ENCODE assay signal across 17 cellular contexts in genomic region chr10:97074256-97075145, GRCh38.
"Had no signal": no experiment of that assay in that cellular context is flagged by ENCODE, and none has a peak within 500 bp of the region (broad histone marks: within the 10 kb centered on the region; RNA-seq: fewer than 3 reads in every experiment).

No MANE protein-coding gene starts in this region.

- H3K9me3 Mint-ChIP-seq: activated naive CD4-positive, alpha-beta T cell treated with anti-CD3 and anti-CD28 coated beads, Interleukin-2, amount 50 U/mL, for 24 hours; activated T-helper 2 cell treated with anti-CD3 and anti-CD28 coated beads, Interferon-gamma antibody, Interleukin-2, Interleukin-4, amounts not matched to agents 10 μg/mL and 5 μg/mL and 100 μg/mL, durations not matched to agents 14 hours and 24 hours and 36 hours; immature natural killer cell; nephron had no signal

- ATAC-seq: body of pancreas; esophagus mucosa; left colon; stimulated activated naive CD8-positive, alpha-beta T cell treated with anti-CD3 and anti-CD28 coated beads, Interleukin-15, Interleukin-2, amounts not matched to agents 100 U/mL and 50 U/mL, for 24 hours; upper lobe of right lung had no signal

- H3K27ac ChIP-seq: body of pancreas, upper lobe of right lung had no signal

- H3K27me3 ChIP-seq: body of pancreas had no signal

- H3K4me1 ChIP-seq: body of pancreas, upper lobe of right lung had no signal

- FAIRE-seq: TTC549 had no signal

- H3K4me3 ChIP-seq: body of pancreas, upper lobe of right lung had no signal

- H3K4me3 Mint-ChIP-seq: activated naive CD4-positive, alpha-beta T cell treated with anti-CD3 and anti-CD28 coated beads, Interleukin-2, amount 50 U/mL, for 24 hours; dendritic cell treated with granulocyte-macrophage colony-stimulating factor and Interleukin-4, amounts not matched to agents 40 ng/mL and 50 ng/mL, for 4 days; immature natural killer cell; nephron had no signal

- H3K36me3 ChIP-seq: upper lobe of right lung had no signal

- H3K9me3 ChIP-seq: body of pancreas, upper lobe of right lung had no signal

- H3K36me3 Mint-ChIP-seq: activated naive CD4-positive, alpha-beta T cell treated with anti-CD3 and anti-CD28 coated beads, Interleukin-2, amount 50 U/mL, for 24 hours; immature natural killer cell had no signal

- H3K27ac Mint-ChIP-seq: activated naive CD4-positive, alpha-beta T cell treated with anti-CD3 and anti-CD28 coated beads, Interleukin-2, amount 50 U/mL, for 24 hours; activated T-helper 2 cell treated with anti-CD3 and anti-CD28 coated beads, Interferon-gamma antibody, Interleukin-2, Interleukin-4, amounts not matched to agents 10 μg/mL and 5 μg/mL and 100 μg/mL, durations not matched to agents 14 hours and 24 hours and 36 hours; dendritic cell treated with granulocyte-macrophage colony-stimulating factor and Interleukin-4, amounts not matched to agents 40 ng/mL and 50 ng/mL, for 4 days; immature natural killer cell; nephron had no signal

- DNase-seq: activated CD4-positive, alpha-beta T cell treated with anti-CD3 and anti-CD28 coated beads, Interleukin-2, amount 50 U/mL, for 1 hour; body of pancreas; cerebellar nuclear complex; glutamatergic neuron; immature natural killer cell; left colon; stimulated activated CD4-positive, alpha-beta T cell treated with anti-CD3 and anti-CD28 coated beads, Interleukin-4, amount 100 ng/mL, for 1 hour; stimulated activated CD8-positive, alpha-beta memory T cell treated with anti-CD3 and anti-CD28 coated beads, Interleukin-4, amount 100 ng/mL, for 48 hours; stimulated activated naive CD8-positive, alpha-beta T cell treated with anti-CD3 and anti-CD28 coated beads, Interleukin-15, Interleukin-2, amounts not matched to agents 100 U/mL and 50 U/mL, for 24 hours; T-helper 2 cell; upper lobe of right lung had no signal

- H3K4me1 Mint-ChIP-seq: nephron had no signal
